12 cellular contexts compared by ENCODE assay signal in the genomic region with DNA sequence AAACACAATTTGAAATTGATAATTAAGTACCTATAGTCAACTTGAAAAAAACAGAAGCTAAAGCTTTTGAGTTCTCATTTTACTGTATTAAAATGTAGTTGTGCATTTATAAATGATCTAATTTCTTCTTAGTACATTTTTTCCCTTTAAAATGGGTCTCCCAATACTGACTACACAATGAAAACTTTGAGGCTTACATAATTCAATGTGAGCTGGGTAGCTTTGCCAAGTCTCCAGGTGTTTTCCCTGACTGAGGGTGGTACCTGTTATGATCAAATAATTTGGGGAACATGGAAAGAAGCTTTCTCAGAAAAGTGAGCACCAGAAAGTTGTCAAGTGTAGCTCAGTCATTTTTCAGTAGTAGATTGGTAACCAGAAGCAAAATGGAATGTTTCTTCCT.
DNase-seq lines count a peak whose midpoint lies in the region; ATAC-seq and TF ChIP-seq lines count a peak whose summit lies in the region.
"Had no signal": no experiment of that assay in that cellular context is flagged by ENCODE, and none has a peak within 500 bp of the region (broad histone marks: within the 10 kb centered on the region; RNA-seq: fewer than 3 reads in every experiment).

No MANE protein-coding gene starts in this region.

- no peaks in the 10 kb centered on the region for H3K27me3 Mint-ChIP-seq in activated naive CD4-positive, alpha-beta T cell treated with anti-CD3 and anti-CD28 coated beads for 36 hours (ENCODE audit: low read depth)

- no peaks in the 10 kb centered on the region; a peak in 1 of 22 replicates for H3K36me3 ChIP-seq in BLaER1 treated with 17β-estradiol and CSF1 and Interleukin-3, amounts not matched to agents 10 nM and 100 nM
- H3K36me3 ChIP-seq in KMS-11 (ENCODE audit: insufficient read depth) = no peaks in the 10 kb centered on the region
- no peaks in the 10 kb centered on the region for H3K36me3 ChIP-seq in neutrophil
- no peaks in the 10 kb centered on the region for H3K36me3 ChIP-seq in uterus
- H3K36me3 ChIP-seq: BE2C had no signal

- no peak overlapping the region for H3K4me3 ChIP-seq in BLaER1 treated with 17β-estradiol and CSF1 and Interleukin-3, amounts not matched to agents 10 nM and 100 nM
- no peak overlapping the region for H3K4me3 ChIP-seq in KMS-11 (IDR thresholded peaks at IDR 0.05; ENCODE audit: insufficient read depth, low read depth, low read length)
- no peak overlapping the region for H3K4me3 ChIP-seq in neutrophil (ENCODE audit: low read depth in 1 of 2, low read length in 1 of 2)
- H3K4me3 ChIP-seq in uterus = no peak overlapping the region
- H3K4me3 ChIP-seq: K562 had no signal

- H3K27me3 ChIP-seq in BLaER1 treated with 17β-estradiol and CSF1 and Interleukin-3, amounts not matched to agents 10 nM and 100 nM = no peaks in the 10 kb centered on the region
- H3K27me3 ChIP-seq in KMS-11 (ENCODE audit: insufficient read depth, low read depth) (no peaks in the 10 kb centered on the region), neutrophil (no peaks in the 10 kb centered on the region), uterus (no peaks in the 10 kb centered on the region)
- H3K27me3 ChIP-seq: BE2C had no signal

- TF ChIP-seq CTCF in KMS-11 (conservative IDR thresholded peaks at IDR 0.05; ENCODE audit: low read depth, low read length) (no peak), neutrophil (IDR thresholded peaks at IDR 0.05) (no peak), uterus (IDR thresholded peaks at IDR 0.05) (no peak)

- CTCF ChIA-PET in activated naive CD4-positive, alpha-beta T cell treated with anti-CD3 and anti-CD28 coated beads for 36 hours (lab: Charles Lee) = interaction anchor here (0.6 to 1.7 kb wide), 6 partner anchors 8 to 153 kb away, joined by 3 to 5 read pairs (median 4); no protein-coding TSS in a partner anchor

- peaks cover 0 to 20% (median 10%) of the 10 kb centered on the region in 11 experiments; a peak in 15 of 22 replicates for H3K9me3 ChIP-seq in BLaER1 treated with 17β-estradiol and CSF1 and Interleukin-3, amounts not matched to agents 10 nM and 100 nM (replicated peaks in 1 of 11)
- H3K9me3 ChIP-seq in neutrophil (no peaks in the 10 kb centered on the region), uterus (no peaks in the 10 kb centered on the region)
- H3K9me3 ChIP-seq: BE2C had no signal

- no peak for TF ChIP-seq POLR2A in uterus (IDR thresholded peaks at IDR 0.05)

- no peak overlapping the region for H2AFZ ChIP-seq in KMS-11 (ENCODE audit: low read depth)

- no peaks in the 10 kb centered on the region for H3K79me2 ChIP-seq in KMS-11 (ENCODE audit: insufficient read depth, low read depth)

- H4K20me1 ChIP-seq in BLaER1 treated with 17β-estradiol and CSF1 and Interleukin-3, amounts not matched to agents 10 nM and 100 nM = no peaks in the 10 kb centered on the region
- H4K20me1 ChIP-seq in KMS-11 (ENCODE audit: insufficient read depth) = no peaks in the 10 kb centered on the region

- H3K9me3 Mint-ChIP-seq in activated naive CD4-positive, alpha-beta T cell treated with anti-CD3 and anti-CD28 coated beads for 36 hours = no peaks in the 10 kb centered on the region

- no peak overlapping the region for H3K27ac Mint-ChIP-seq in activated naive CD4-positive, alpha-beta T cell treated with anti-CD3 and anti-CD28 coated beads for 36 hours

- H3K4me1 Mint-ChIP-seq in activated naive CD4-positive, alpha-beta T cell treated with anti-CD3 and anti-CD28 coated beads for 36 hours (ENCODE audit: low read depth) = peaks cover 27% of the 10 kb centered on the region

- H3K4me3 Mint-ChIP-seq in activated naive CD4-positive, alpha-beta T cell treated with anti-CD3 and anti-CD28 coated beads for 36 hours = no peak overlapping the region

- no peak for ATAC-seq in GM18868 (IDR thresholded peaks at IDR 0.05; ENCODE audit: unreplicated experiment)
- ATAC-seq: HCT116, K562 had no signal

- DNase-seq in uterus = no peak
- no peak for DNase-seq in activated naive CD4-positive, alpha-beta T cell treated with anti-CD3 and anti-CD28 coated beads for 36 hours
- DNase-seq in HuH-7 (ENCODE audit: low spot score) = no peak
- DNase-seq: BE2C, DMS 273 treated with DMSO at 0.1 percent for 48 hours had no signal

- peaks cover 44 to 69% (median 57%) of the 10 kb centered on the region in 10 experiments for H3K4me1 ChIP-seq in BLaER1 treated with 17β-estradiol and CSF1 and Interleukin-3, amounts not matched to agents 10 nM and 100 nM
- H3K4me1 ChIP-seq in KMS-11 (ENCODE audit: low read depth, poor library complexity, severe bottlenecking) = peaks cover 49% of the 10 kb centered on the region
- peaks cover 38 to 50% of the 10 kb centered on the region in 2 experiments for H3K4me1 ChIP-seq in neutrophil (ENCODE audit: control insufficient read depth in 1 of 2, insufficient read depth in 1 of 2, low read depth in 1 of 2, low read length in 1 of 2)
- H3K4me1 ChIP-seq in uterus = peaks cover 0 to 12% of the 10 kb centered on the region in 2 donors
- H3K4me1 ChIP-seq: BE2C had no signal

- peak overlapping the region in 1 of 11 experiments; percentile 72; a peak in 1 of 22 replicates for H3K9ac ChIP-seq in BLaER1 treated with 17β-estradiol and CSF1 and Interleukin-3, amounts not matched to agents 10 nM and 100 nM
- peak overlapping the region; percentile 19; the same call in 1 of the 2 replicates for H3K9ac ChIP-seq in KMS-11

- intact Hi-C loops in uterus (cut with DNase I; ENCODE audit: low total_unique reads) = no loop called here
- intact Hi-C loops in activated naive CD4-positive, alpha-beta T cell treated with anti-CD3 and anti-CD28 coated beads for 36 hours (cut with micrococcal nuclease) = no loop called here

- H3K36me3 Mint-ChIP-seq in activated naive CD4-positive, alpha-beta T cell treated with anti-CD3 and anti-CD28 coated beads for 36 hours (ENCODE audit: low read depth) = peaks cover 5% of the 10 kb centered on the region

- peak overlapping the region in 9 of 11 experiments; percentile 56 to 86 (median 76); a peak in 16 of 22 replicates for H3K27ac ChIP-seq in BLaER1 treated with 17β-estradiol and CSF1 and Interleukin-3, amounts not matched to agents 10 nM and 100 nM
- H3K27ac ChIP-seq in KMS-11 (peak overlapping the region; percentile 67; the same call in 1 of the 2 replicates), neutrophil (peak overlapping the region; percentile 5), uterus (peak overlapping the region; percentile 3 to 66)
- H3K27ac ChIP-seq: HL-60 had no signal

- H3K4me2 ChIP-seq in BLaER1 treated with 17β-estradiol and CSF1 and Interleukin-3, amounts not matched to agents 10 nM and 100 nM = peak overlapping the region in 10 of 11 experiments; percentile 65 to 78 (median 74); a peak in 20 of 22 replicates
- H3K4me2 ChIP-seq in KMS-11 = peak overlapping the region; percentile 63

Comparison
In these comparisons a context has a peak if more than half of its experiments do, and no peak if none do; other contexts are left out.
1. H3K27ac ChIP-seq: peak in every context shown above with its lines; median percentile 76 in BLaER1 treated with 17β-estradiol and CSF1 and Interleukin-3, amounts not matched to agents 10 nM and 100 nM; 67 in KMS-11; 34 in uterus; 5 in neutrophil.